Comparison of ENCODE assay signal across 7 cellular contexts in genomic region chr12:6141731-6142367, GRCh38. TPM values are rescaled to one million over a fixed set of nuclear protein-coding genes. Genes with fewer than 3 reads are reported as not detected.
A peak's percentile ranks its signal among the peaks of the same experiment; 100 is the strongest.
DNase-seq lines count a peak whose midpoint lies in the region; ATAC-seq and TF ChIP-seq lines count a peak whose summit lies in the region.
"Not testable (repeated sequence)": the region's sequence is repeated elsewhere in the genome, so short reads cannot be mapped to it uniquely, and the experiment has no call there.

No MANE protein-coding gene starts in this region.

- intact Hi-C loops in activated naive CD4-positive, alpha-beta T cell treated with anti-CD3 and anti-CD28 coated beads for 36 hours (cut with micrococcal nuclease), result loop anchor here (1.0 to 5.0 kb wide), 2 partner anchors 25 to 70 kb away; no protein-coding TSS in a partner anchor
- intact Hi-C loops in right cardiac atrium (cut with DNase I), result not testable (repeated sequence)

- not testable (repeated sequence) for TF ChIP-seq CTCF in GM10266 (IDR thresholded peaks at IDR 0.05; ENCODE audit: control insufficient read depth, insufficient read depth, low read depth, missing control alignments)

- H3K9me3 ChIP-seq in right cardiac atrium (ENCODE audit: control insufficient read depth, low read length), result not testable (repeated sequence)

- not testable (repeated sequence) for H3K9me3 Mint-ChIP-seq in activated naive CD4-positive, alpha-beta T cell treated with anti-CD3 and anti-CD28 coated beads for 36 hours; naive thymus-derived CD8-positive, alpha-beta T cell; stimulated activated effector memory CD8-positive, alpha-beta T cell treated with anti-CD3 and anti-CD28 coated beads, Interleukin-12 subunit alpha, Interleukin-12 subunit beta, amount 100 ng/mL, for 72 hours

- not testable (repeated sequence) for H3K36me3 Mint-ChIP-seq in activated naive CD4-positive, alpha-beta T cell treated with anti-CD3 and anti-CD28 coated beads for 36 hours (ENCODE audit: low read depth); naive thymus-derived CD8-positive, alpha-beta T cell; stimulated activated effector memory CD8-positive, alpha-beta T cell treated with anti-CD3 and anti-CD28 coated beads, Interleukin-12 subunit alpha, Interleukin-12 subunit beta, amount 100 ng/mL, for 72 hours

- POLR2A ChIA-PET in naive thymus-derived CD8-positive, alpha-beta T cell (lab: Charles Lee), result interaction anchor here (1.1 to 4.6 kb wide), 11 partner anchors 8 to 89 kb away, joined by 3 to 30 read pairs (median 5); partner anchors contain the start of genes CD9 and VWF

- DNase-seq in GM10266 (ENCODE audit: extremely low spot score), result peak; percentile 6
- peak; percentile 52 for DNase-seq in activated naive CD4-positive, alpha-beta T cell treated with anti-CD3 and anti-CD28 coated beads for 36 hours
- peak in 1 of 3 donors; percentile 43 for DNase-seq in right cardiac atrium
- not testable (repeated sequence) for DNase-seq in naive thymus-derived CD8-positive, alpha-beta T cell; stimulated activated effector memory CD8-positive, alpha-beta T cell treated with anti-CD3 and anti-CD28 coated beads, Interleukin-12 subunit alpha, Interleukin-12 subunit beta, amount 100 ng/mL, for 72 hours (ENCODE audit: low spot score in 2 of 2)

- not testable (repeated sequence) for H3K27me3 ChIP-seq in right cardiac atrium (ENCODE audit: control insufficient read depth, insufficient read depth)

- H3K27me3 Mint-ChIP-seq in activated naive CD4-positive, alpha-beta T cell treated with anti-CD3 and anti-CD28 coated beads for 36 hours (ENCODE audit: low read depth); naive thymus-derived CD8-positive, alpha-beta T cell: not testable (repeated sequence)

- peak; percentile 73 to 79 for ATAC-seq in activated CD4-positive, CD25-positive, alpha-beta regulatory T cell treated with anti-CD3 and anti-CD28 coated beads, Interleukin-2, amount 50 U/mL, for 24 hours
- not testable (repeated sequence) for ATAC-seq in right cardiac atrium; naive thymus-derived CD8-positive, alpha-beta T cell
- peak; percentile 58 for ATAC-seq in stimulated activated effector memory CD8-positive, alpha-beta T cell treated with anti-CD3 and anti-CD28 coated beads, Interleukin-12 subunit alpha, Interleukin-12 subunit beta, amount 100 ng/mL, for 72 hours

- not testable (repeated sequence) for H3K4me3 Mint-ChIP-seq in activated naive CD4-positive, alpha-beta T cell treated with anti-CD3 and anti-CD28 coated beads for 36 hours; stimulated activated effector memory CD8-positive, alpha-beta T cell treated with anti-CD3 and anti-CD28 coated beads, Interleukin-12 subunit alpha, Interleukin-12 subunit beta, amount 100 ng/mL, for 72 hours
- H3K4me3 Mint-ChIP-seq in naive thymus-derived CD8-positive, alpha-beta T cell, result peak overlapping the region; percentile 16 to 88 (median 80)

- not testable (repeated sequence) for H3K4me3 ChIP-seq in right cardiac atrium (ENCODE audit: low read length)

- H3K4me1 Mint-ChIP-seq in activated naive CD4-positive, alpha-beta T cell treated with anti-CD3 and anti-CD28 coated beads for 36 hours (ENCODE audit: low read depth), result peaks cover 48% of the 10 kb centered on the region
- peaks cover 26 to 71% (median 60%) of the 10 kb centered on the region in 4 donors for H3K4me1 Mint-ChIP-seq in naive thymus-derived CD8-positive, alpha-beta T cell
- H3K4me1 Mint-ChIP-seq in stimulated activated effector memory CD8-positive, alpha-beta T cell treated with anti-CD3 and anti-CD28 coated beads, Interleukin-12 subunit alpha, Interleukin-12 subunit beta, amount 100 ng/mL, for 72 hours, result peaks cover 14% of the 10 kb centered on the region

- H3K27ac ChIP-seq in cingulate gyrus (ENCODE audit: low read depth, low read length) (peak overlapping the region; percentile 54), right cardiac atrium (ENCODE audit: low read length) (peak overlapping the region; percentile 24)

- CTCF ChIA-PET in activated naive CD4-positive, alpha-beta T cell treated with anti-CD3 and anti-CD28 coated beads for 36 hours (lab: Charles Lee), result interaction anchor here (0.8 to 1.9 kb wide), 7 partner anchors 23 to 153 kb away, joined by 3 to 5 read pairs (median 4); no protein-coding TSS in a partner anchor

- WGBS in right cardiac atrium, result 81% methylated on average over 16 of the region's 16 CpGs

- peak overlapping the region; percentile 94 for H3K27ac Mint-ChIP-seq in activated naive CD4-positive, alpha-beta T cell treated with anti-CD3 and anti-CD28 coated beads for 36 hours
- peak overlapping the region; percentile 97 to 99 (median 98) for H3K27ac Mint-ChIP-seq in naive thymus-derived CD8-positive, alpha-beta T cell
- not testable (repeated sequence) for H3K27ac Mint-ChIP-seq in stimulated activated effector memory CD8-positive, alpha-beta T cell treated with anti-CD3 and anti-CD28 coated beads, Interleukin-12 subunit alpha, Interleukin-12 subunit beta, amount 100 ng/mL, for 72 hours

- not testable (repeated sequence) for H3K4me1 ChIP-seq in right cardiac atrium (ENCODE audit: control insufficient read depth, insufficient read depth, low read length)

RNA-seq across cellular contexts. Expression of gene VWF, which starts 17.4 kb away (rescaled TPM):
- not detected for total RNA-seq in activated naive CD4-positive, alpha-beta T cell treated with anti-CD3 and anti-CD28 coated beads for 36 hours
- 100 to 1,000 TPM; 144 to 388 (median 269) TPM for total RNA-seq in right cardiac atrium
- 181 TPM for polyA plus RNA-seq in right cardiac atrium
- total RNA-seq in naive thymus-derived CD8-positive, alpha-beta T cell, result under 1 TPM; 0.08 to 0.60 TPM
- polyA plus RNA-seq in naive thymus-derived CD8-positive, alpha-beta T cell, result not detected

RNA-seq across cellular contexts. Expression of gene CD9, which starts 58.4 kb away (rescaled TPM):
- total RNA-seq in activated naive CD4-positive, alpha-beta T cell treated with anti-CD3 and anti-CD28 coated beads for 36 hours, result 1 to 10 TPM; 3.1 to 3.3 TPM
- 100 to 1,000 TPM; 117 to 248 (median 134) TPM for total RNA-seq in right cardiac atrium
- 212 TPM for polyA plus RNA-seq in right cardiac atrium
- total RNA-seq in naive thymus-derived CD8-positive, alpha-beta T cell, result 10 to 100 TPM in 1 of 2 experiments, 1 to 10 TPM in 1; 7.9 to 11.7 TPM
- polyA plus RNA-seq in naive thymus-derived CD8-positive, alpha-beta T cell, result 10 to 100 TPM; 23.4 to 43.4 (median 41.7) TPM

Comparison
In these comparisons a context has a peak if more than half of its experiments do, and no peak if none do; other contexts are left out.
1. RNA of gene VWF, which starts 17.4 kb away (total RNA-seq): 144 to 388 TPM in right cardiac atrium; 0.08 to 0.60 TPM in naive thymus-derived CD8-positive, alpha-beta T cell and not detected in activated naive CD4-positive, alpha-beta T cell treated with anti-CD3 and anti-CD28 coated beads for 36 hours; every median in the first group is over 10 times any median in the second.
2. RNA of gene CD9, which starts 58.4 kb away (total RNA-seq): 117 to 248 TPM in right cardiac atrium; 7.9 to 11.7 TPM in naive thymus-derived CD8-positive, alpha-beta T cell and 3.1 to 3.3 TPM in activated naive CD4-positive, alpha-beta T cell treated with anti-CD3 and anti-CD28 coated beads for 36 hours; every median in the first group is over 4 times any median in the second.